ENCODE assay signal across 9 cellular contexts in the genomic region with DNA sequence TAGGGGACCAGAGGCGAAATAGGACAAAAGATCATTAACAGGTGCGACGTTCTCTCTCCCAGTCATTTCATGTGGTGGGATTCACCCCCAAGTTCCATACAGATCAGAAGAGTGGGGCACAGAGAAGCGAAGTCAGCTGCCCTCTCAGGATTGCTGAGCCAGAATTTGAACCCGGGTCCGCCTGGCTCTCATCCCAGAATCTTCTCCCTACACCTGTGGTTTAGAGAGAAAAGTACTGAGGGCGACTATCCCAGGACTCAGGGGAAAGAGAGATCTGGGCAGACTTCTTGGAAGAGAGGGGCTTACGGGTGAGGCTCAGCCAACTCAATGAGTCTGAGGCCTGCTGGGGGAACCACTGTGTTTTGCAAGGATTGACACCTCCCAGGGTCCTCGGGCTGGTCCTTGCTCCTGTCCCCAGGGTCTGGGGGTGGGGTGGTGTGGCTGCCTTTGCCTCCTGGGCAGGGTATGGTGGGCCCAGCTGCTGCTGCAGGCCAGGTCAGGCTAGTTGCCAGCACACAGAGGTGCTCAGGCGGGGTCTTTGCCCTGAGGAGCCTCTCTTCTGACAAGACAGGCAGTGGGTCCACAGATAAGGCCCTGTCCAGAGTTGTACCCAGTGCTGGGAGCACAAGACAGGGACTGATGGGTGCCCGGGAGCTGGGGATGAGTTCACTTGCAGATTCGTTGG. TPM values are rescaled to one million over a fixed set of nuclear protein-coding genes. Genes with fewer than 3 reads are reported as not detected.
A peak's percentile ranks its signal among the peaks of the same experiment; 100 is the strongest.
DNase-seq lines count a peak whose midpoint lies in the region; ATAC-seq and TF ChIP-seq lines count a peak whose summit lies in the region.
"Had no signal": no experiment of that assay in that cellular context is flagged by ENCODE, and none has a peak within 500 bp of the region (broad histone marks: within the 10 kb centered on the region; RNA-seq: fewer than 3 reads in every experiment).

No MANE protein-coding gene starts in this region.

- ATAC-seq in GM18867 (IDR thresholded peaks at IDR 0.05; ENCODE audit: unreplicated experiment) (no peak), HG03354 (IDR thresholded peaks at IDR 0.05; ENCODE audit: poor library complexity, severe bottlenecking, unreplicated experiment) (no peak), HG02798 (IDR thresholded peaks at IDR 0.05; ENCODE audit: poor library complexity, unreplicated experiment) (no peak)

- no peaks in the 10 kb centered on the region for H3K79me2 ChIP-seq in neural cell (replicated peaks; ENCODE audit: insufficient read depth, low read length)

- no peaks in the 10 kb centered on the region for H3F3A ChIP-seq in neural cell (ENCODE audit: insufficient read depth, low read length, poor library complexity, severe bottlenecking)

- no peak for TF ChIP-seq CTCF in endodermal cell (conservative IDR thresholded peaks at IDR 0.05)
- TF ChIP-seq CTCF in neural cell (IDR thresholded peaks at IDR 0.05; ENCODE audit: poor library complexity, severe bottlenecking): no peak

- no peaks in the 10 kb centered on the region for H3K36me3 ChIP-seq in BLaER1 treated with 17β-estradiol and CSF1 and Interleukin-3, amounts not matched to agents 10 nM and 100 nM
- H3K36me3 ChIP-seq in MG63: no peaks in the 10 kb centered on the region
- no peaks in the 10 kb centered on the region for H3K36me3 ChIP-seq in endodermal cell (ENCODE audit: control insufficient read depth, insufficient read depth, low read length)
- no peaks in the 10 kb centered on the region for H3K36me3 ChIP-seq in neural cell (ENCODE audit: insufficient read depth, low read length)

- H3K9me3 ChIP-seq in BLaER1 treated with 17β-estradiol and CSF1 and Interleukin-3, amounts not matched to agents 10 nM and 100 nM (replicated peaks in 1 of 11): no peaks in the 10 kb centered on the region
- H3K9me3 ChIP-seq in MG63: no peaks in the 10 kb centered on the region
- H3K9me3 ChIP-seq in endodermal cell (ENCODE audit: control insufficient read depth, low read length): no peaks in the 10 kb centered on the region
- no peaks in the 10 kb centered on the region for H3K9me3 ChIP-seq in neural cell (ENCODE audit: low read length)

- WGBS in endodermal cell (ENCODE audit: insufficient coverage in 1 of 2, insufficient read length in 1 of 2), 2 experiments: 82 to 87% methylated on average over 7 to 12 of the region's 12 CpGs

- H3K9me3 Mint-ChIP-seq in endodermal cell: no peaks in the 10 kb centered on the region

- no peak overlapping the region for H2AFZ ChIP-seq in neural cell (ENCODE audit: low read depth, low read length)

- H3K9me2 ChIP-seq in neural cell (ENCODE audit: insufficient read depth, low read length): no peaks in the 10 kb centered on the region

- H3K4me2 ChIP-seq in BLaER1 treated with 17β-estradiol and CSF1 and Interleukin-3, amounts not matched to agents 10 nM and 100 nM: peak overlapping the region; percentile 90 to 99 (median 97)
- H3K4me2 ChIP-seq in neural cell (ENCODE audit: low read length): peak overlapping the region; percentile 73

- peaks cover 0 to 15% (median 10%) of the 10 kb centered on the region in 11 experiments; a peak in 8 of 22 replicates for H3K27me3 ChIP-seq in BLaER1 treated with 17β-estradiol and CSF1 and Interleukin-3, amounts not matched to agents 10 nM and 100 nM
- H3K27me3 ChIP-seq in MG63 (no peaks in the 10 kb centered on the region), endodermal cell (ENCODE audit: control insufficient read depth, insufficient read depth, low read length, poor library complexity, severe bottlenecking) (no peaks in the 10 kb centered on the region), neural cell (ENCODE audit: insufficient read depth, low read depth, low read length) (no peaks in the 10 kb centered on the region)

- peak overlapping the region; percentile 62 for H3K4me3 Mint-ChIP-seq in endodermal cell

- no peak overlapping the region for H3K27ac Mint-ChIP-seq in endodermal cell

- H4K20me1 ChIP-seq in BLaER1 treated with 17β-estradiol and CSF1 and Interleukin-3, amounts not matched to agents 10 nM and 100 nM: peaks cover 0 to 21% (median 12%) of the 10 kb centered on the region in 11 experiments; a peak in 7 of 22 replicates
- no peaks in the 10 kb centered on the region for H4K20me1 ChIP-seq in neural cell (ENCODE audit: insufficient read depth)

- peaks cover 47 to 69% (median 64%) of the 10 kb centered on the region in 10 experiments for H3K4me1 ChIP-seq in BLaER1 treated with 17β-estradiol and CSF1 and Interleukin-3, amounts not matched to agents 10 nM and 100 nM
- H3K4me1 ChIP-seq in endodermal cell (ENCODE audit: control insufficient read depth, insufficient read depth, low read length): peaks cover 8% of the 10 kb centered on the region

- no peak for DNase-seq in MG63
- DNase-seq in endodermal cell: peak; percentile 49
- DNase-seq in NCI-H446 (lab: John Stamatoyannopoulos, UW): no peak
- DNase-seq: NCI-H345 had no signal

- peak overlapping the region; percentile 66 to 83 (median 78); a peak in 18 of 22 replicates for H3K9ac ChIP-seq in BLaER1 treated with 17β-estradiol and CSF1 and Interleukin-3, amounts not matched to agents 10 nM and 100 nM
- H3K9ac ChIP-seq in endodermal cell (ENCODE audit: extremely low read depth, low read length, poor library complexity, severe bottlenecking) (peak overlapping the region; percentile 47), neural cell (ENCODE audit: low read length) (peak overlapping the region; percentile 78)

- peaks cover 15% of the 10 kb centered on the region for H3K4me1 Mint-ChIP-seq in endodermal cell

- peak overlapping the region; percentile 63 to 88 (median 76); a peak in 19 of 20 replicates for H3K4me3 ChIP-seq in BLaER1 treated with 17β-estradiol and CSF1 and Interleukin-3, amounts not matched to agents 10 nM and 100 nM
- H3K4me3 ChIP-seq in MG63 (peak overlapping the region; percentile 61), endodermal cell (ENCODE audit: low read length) (peak overlapping the region; percentile 86), neural cell (ENCODE audit: low read length) (peak overlapping the region; percentile 87)

- H3K27me3 Mint-ChIP-seq in endodermal cell (ENCODE audit: insufficient read depth): peaks cover 21% of the 10 kb centered on the region

- no peaks in the 10 kb centered on the region for H3K36me3 Mint-ChIP-seq in endodermal cell (ENCODE audit: low read depth)

- no peak for TF ChIP-seq EP300 in neural cell (conservative IDR thresholded peaks at IDR 0.05; ENCODE audit: poor library complexity, severe bottlenecking)

- H3K27ac ChIP-seq in BLaER1 treated with 17β-estradiol and CSF1 and Interleukin-3, amounts not matched to agents 10 nM and 100 nM: peak overlapping the region in 2 of 11 experiments; percentile 66 to 74; a peak in 2 of 22 replicates
- H3K27ac ChIP-seq in endodermal cell (ENCODE audit: low read depth, low read length) (no peak overlapping the region), neural cell (ENCODE audit: low read length) (peak overlapping the region; percentile 60)

- no peak for TF ChIP-seq RAD21 in neural cell (conservative IDR thresholded peaks at IDR 0.05)

TF ChIP-seq in neural cell, 6 proteins besides CTCF, POLR2A, EP300 and RAD21:
- TF ChIP-seq, protein P1, sequence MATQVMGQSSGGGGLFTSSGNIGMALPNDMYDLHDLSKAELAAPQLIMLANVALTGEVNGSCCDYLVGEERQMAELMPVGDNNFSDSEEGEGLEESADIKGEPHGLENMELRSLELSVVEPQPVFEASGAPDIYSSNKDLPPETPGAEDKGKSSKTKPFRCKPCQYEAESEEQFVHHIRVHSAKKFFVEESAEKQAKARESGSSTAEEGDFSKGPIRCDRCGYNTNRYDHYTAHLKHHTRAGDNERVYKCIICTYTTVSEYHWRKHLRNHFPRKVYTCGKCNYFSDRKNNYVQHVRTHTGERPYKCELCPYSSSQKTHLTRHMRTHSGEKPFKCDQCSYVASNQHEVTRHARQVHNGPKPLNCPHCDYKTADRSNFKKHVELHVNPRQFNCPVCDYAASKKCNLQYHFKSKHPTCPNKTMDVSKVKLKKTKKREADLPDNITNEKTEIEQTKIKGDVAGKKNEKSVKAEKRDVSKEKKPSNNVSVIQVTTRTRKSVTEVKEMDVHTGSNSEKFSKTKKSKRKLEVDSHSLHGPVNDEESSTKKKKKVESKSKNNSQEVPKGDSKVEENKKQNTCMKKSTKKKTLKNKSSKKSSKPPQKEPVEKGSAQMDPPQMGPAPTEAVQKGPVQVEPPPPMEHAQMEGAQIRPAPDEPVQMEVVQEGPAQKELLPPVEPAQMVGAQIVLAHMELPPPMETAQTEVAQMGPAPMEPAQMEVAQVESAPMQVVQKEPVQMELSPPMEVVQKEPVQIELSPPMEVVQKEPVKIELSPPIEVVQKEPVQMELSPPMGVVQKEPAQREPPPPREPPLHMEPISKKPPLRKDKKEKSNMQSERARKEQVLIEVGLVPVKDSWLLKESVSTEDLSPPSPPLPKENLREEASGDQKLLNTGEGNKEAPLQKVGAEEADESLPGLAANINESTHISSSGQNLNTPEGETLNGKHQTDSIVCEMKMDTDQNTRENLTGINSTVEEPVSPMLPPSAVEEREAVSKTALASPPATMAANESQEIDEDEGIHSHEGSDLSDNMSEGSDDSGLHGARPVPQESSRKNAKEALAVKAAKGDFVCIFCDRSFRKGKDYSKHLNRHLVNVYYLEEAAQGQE (IDR thresholded peaks at IDR 0.05; ENCODE audit: borderline replicate concordance): no peak
- no peak for TF ChIP-seq SMC3 (conservative IDR thresholded peaks at IDR 0.05; ENCODE audit: poor library complexity)
- TF ChIP-seq TAF1 (IDR thresholded peaks at IDR 0.05; ENCODE audit: low read depth): no peak
- TF ChIP-seq POLR2AphosphoS5 (IDR thresholded peaks at IDR 0.05): no peak
- no peak for TF ChIP-seq EZH2 (IDR thresholded peaks at IDR 0.05; ENCODE audit: borderline replicate concordance, insufficient read depth, low read length, poor library complexity, severe bottlenecking)
- TF ChIP-seq MXI1 (conservative IDR thresholded peaks at IDR 0.05; ENCODE audit: poor library complexity, severe bottlenecking): no peak

RNA-seq across cellular contexts. Expression of a gene that starts 1.1 kb away (rescaled TPM):
- 2.1 and 6.1 TPM in 2 replicates for total RNA-seq in MG63 (2014; rRNA removed; shearing (Covaris generic); ENCODE audit: low replicate concordance)
- 10 to 100 TPM; 17.5 to 21.5 TPM for total RNA-seq in endodermal cell
- 12.3 TPM for polyA plus RNA-seq in endodermal cell (2013, experiment 1 of 2)
- polyA plus RNA-seq in endodermal cell (2013, experiment 2 of 2): 14.8 TPM
- polyA plus RNA-seq in neural cell: 20.5 and 30.1 TPM in 2 replicates
- 25.3 and 27.2 TPM in 2 replicates for polyA minus RNA-seq in neural cell

RNA-seq across cellular contexts. Expression of a gene that starts 33.7 kb away (rescaled TPM):
- not detected in 2 replicates for total RNA-seq in MG63 (2014; rRNA removed; shearing (Covaris generic); ENCODE audit: low replicate concordance)
- total RNA-seq in endodermal cell: not detected
- polyA plus RNA-seq in endodermal cell (2013, experiment 1 of 2): not detected
- not detected for polyA plus RNA-seq in endodermal cell (2013, experiment 2 of 2)
- not detected in 2 replicates for polyA plus RNA-seq in neural cell
- polyA minus RNA-seq in neural cell: not detected in 2 replicates

RNA-seq across cellular contexts. Expression of a gene that starts 34.7 kb away (rescaled TPM):
- not detected in 2 replicates for total RNA-seq in MG63 (2014; rRNA removed; shearing (Covaris generic); ENCODE audit: low replicate concordance)
- 1 to 10 TPM; 1.6 to 1.7 TPM for total RNA-seq in endodermal cell
- not detected for polyA plus RNA-seq in endodermal cell (2013, experiment 1 of 2)
- polyA plus RNA-seq in endodermal cell (2013, experiment 2 of 2): not detected
- not detected in 2 replicates for polyA plus RNA-seq in neural cell
- polyA minus RNA-seq in neural cell: 2.3 TPM in 1 of 2 replicates, not detected in the other
